Comparison of ENCODE assay signal across 8 cellular contexts in genomic region chr13:76123548-76123947, GRCh38.
"Had no signal": no experiment of that assay in that cellular context is flagged by ENCODE, and none has a peak within 500 bp of the region (broad histone marks: within the 10 kb centered on the region; RNA-seq: fewer than 3 reads in every experiment).

No MANE protein-coding gene starts in this region.

- FAIRE-seq: G401.6, GM12878, GM12891, GM12892, GM18507, GM19239 had no signal

- ATAC-seq: GM12878 had no signal

- DNase-seq: GDM1, GF-D8 had no signal

- H3K4me3 ChIP-seq: GM12878 had no signal
